22 cellular contexts compared by ENCODE assay signal in the genomic region with DNA sequence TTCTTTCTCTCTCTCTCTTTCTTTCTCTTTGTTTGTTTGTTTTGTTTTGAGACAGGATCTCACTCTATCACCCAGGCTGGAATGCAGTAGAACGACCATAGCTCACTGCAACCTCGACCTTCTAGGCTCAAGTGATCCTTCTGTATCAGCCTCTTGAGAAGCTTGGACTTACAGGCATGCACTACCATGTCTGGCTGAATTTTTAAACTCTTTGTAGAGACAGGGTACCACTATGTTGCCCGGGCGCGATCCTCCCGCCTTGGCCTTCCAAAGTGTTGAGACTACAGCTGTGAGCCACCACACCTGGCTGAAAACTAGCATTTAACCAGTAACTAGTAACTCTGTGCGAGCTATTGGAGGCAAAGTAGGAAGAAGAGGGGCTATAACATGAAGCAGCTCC.
DNase-seq lines count a peak whose midpoint lies in the region; ATAC-seq, FAIRE-seq and TF ChIP-seq lines count a peak whose summit lies in the region.
"Had no signal": no experiment of that assay in that cellular context is flagged by ENCODE, and none has a peak within 500 bp of the region (broad histone marks: within the 10 kb centered on the region; RNA-seq: fewer than 3 reads in every experiment).

No MANE protein-coding gene starts in this region.

- H2BK12ac ChIP-seq in H1 (ENCODE audit: low read depth, low read length), result no peak overlapping the region; the same call in 1 of the 2 replicates

- no peak for TF ChIP-seq EP300 in H1 (IDR thresholded peaks at IDR 0.05; ENCODE audit: borderline replicate concordance in 1 of 2, low read depth in 2 of 2, low read length in 2 of 2)

- POLR2A ChIA-PET in H1 (lab: Charles Lee; ENCODE audit: partially characterized antibody), result no interaction called here

- peak overlapping the region; percentile 56 for H3K4me2 ChIP-seq in OCI-LY3 (ENCODE audit: low read length)
- H3K4me2 ChIP-seq in H1 (ENCODE audit: insufficient read depth in 1 of 2, low read depth in 2 of 2, low read length in 2 of 2), result no peak overlapping the region

- H2AFZ ChIP-seq in OCI-LY3 (ENCODE audit: low read depth, low read length) (no peak overlapping the region), H1 (ENCODE audit: low read length) (no peak overlapping the region)

- H2BK20ac ChIP-seq in H1 (ENCODE audit: low read length), result no peak overlapping the region

- ATAC-seq in heart left ventricle (peak in 3 of 4 donors; percentile 3 to 14 (median 9)), left cardiac atrium (no peak), HG03280 (IDR thresholded peaks at IDR 0.05; ENCODE audit: unreplicated experiment) (no peak), foreskin keratinocyte (no peak)
- ATAC-seq: GM12878, HepG2 had no signal

- H2BK120ac ChIP-seq in H1 (replicated peaks; ENCODE audit: low read depth, low read length), result no peak overlapping the region

- no peak overlapping the region for H3K9ac ChIP-seq in OCI-LY3 (ENCODE audit: low read length)
- H3K9ac ChIP-seq in H1 (replicated peaks in 1 of 4; ENCODE audit: extremely low read depth in 1 of 4, low read depth in 3 of 4, low read length in 3 of 4), result no peak overlapping the region

- no peak for TF ChIP-seq RAD21 in H1 (IDR thresholded peaks at IDR 0.05 in 1 of 2, conservative IDR thresholded peaks at IDR 0.05 in 1 of 2; ENCODE audit: low read depth in 2 of 2, low read length in 2 of 2)

- H3K79me1 ChIP-seq in H1 (ENCODE audit: low read depth, low read length), result no peaks in the 10 kb centered on the region

- WGBS in heart left ventricle, 4 donors, result 44 to 60% (median 55%) methylated on average over 7 of the region's 7 CpGs
- WGBS in H1 (ENCODE audit: extremely low coverage in 1 of 2, insufficient coverage in 1 of 2, insufficient read length in 1 of 2, insufficient replicate concordance in 2 of 2, low coverage in 1 of 2, low lambda C conversion rate in 2 of 2, missing lambda C conversion rate in 1 of 2), 2 experiments, result 77% methylated on average over 6 of the region's 7 CpGs; no CpG with 5 or more reads in 1 of the 2 experiments

- no peak overlapping the region for H3K56ac ChIP-seq in H1 (replicated peaks; ENCODE audit: insufficient read length, low read depth, low read length)

- no peak overlapping the region for H3K18ac ChIP-seq in H1 (ENCODE audit: extremely low read depth, low read length)

- H3K23ac ChIP-seq in H1 (ENCODE audit: insufficient read length), result no peak overlapping the region

- H4K8ac ChIP-seq in H1 (ENCODE audit: extremely low read depth, insufficient read depth, low read length), result no peak overlapping the region

- peak overlapping the region; percentile 7; the same call in 1 of the 2 replicates for H2BK5ac ChIP-seq in H1 (ENCODE audit: low read depth, low read length)

- H3K4me3 ChIP-seq in heart left ventricle (no peak overlapping the region), OCI-LY3 (ENCODE audit: low read length) (peak overlapping the region; percentile 14; the same call in 1 of the 2 replicates), H1 (ENCODE audit: extremely low read depth in 1 of 4, insufficient read depth in 2 of 4, low read depth in 3 of 4, low read length in 4 of 4) (no peak overlapping the region)
- H3K4me3 ChIP-seq: GM12878 had no signal

- H2BK15ac ChIP-seq in H1 (ENCODE audit: low read length), result no peak overlapping the region

- H3K27me3 ChIP-seq in heart left ventricle, result no peaks in the 10 kb centered on the region
- H3K27me3 ChIP-seq in OCI-LY3 (ENCODE audit: low read depth, low read length), result peaks cover 46% of the 10 kb centered on the region
- H3K27me3 ChIP-seq in H1 (replicated peaks in 1 of 4; ENCODE audit: control insufficient read depth in 3 of 4, extremely low read depth in 1 of 4, insufficient read depth in 3 of 4, low read length in 3 of 4), result no peaks in the 10 kb centered on the region
- H3K27me3 ChIP-seq in foreskin keratinocyte, result no peaks in the 10 kb centered on the region
- H3K27me3 ChIP-seq: BE2C had no signal

- H3K27ac ChIP-seq in heart left ventricle (no peak overlapping the region), OCI-LY3 (ENCODE audit: low read length) (no peak overlapping the region), H1 (ENCODE audit: low read depth, low read length) (no peak overlapping the region), foreskin keratinocyte (no peak overlapping the region)

- CTCF ChIA-PET in H1 (lab: Charles Lee; ENCODE audit: partially characterized antibody), result interaction anchor here (0.7 kb wide), 1 partner anchor 234 kb away, joined by 3 read pairs; no protein-coding TSS in a partner anchor

- no peaks in the 10 kb centered on the region for H3K79me2 ChIP-seq in OCI-LY3 (ENCODE audit: low read length)
- no peaks in the 10 kb centered on the region for H3K79me2 ChIP-seq in H1 (ENCODE audit: control insufficient read depth in 1 of 2, insufficient read depth in 2 of 2, low read length in 2 of 2)

- peaks cover 0 to 45% (median 6%) of the 10 kb centered on the region in 9 donors for H3K36me3 ChIP-seq in heart left ventricle
- H3K36me3 ChIP-seq in OCI-LY3 (replicated peaks; ENCODE audit: low read depth, low read length), result no peaks in the 10 kb centered on the region
- H3K36me3 ChIP-seq in H1 (ENCODE audit: control insufficient read depth in 2 of 4, insufficient read depth in 4 of 4, low read length in 3 of 4), result no peaks in the 10 kb centered on the region
- H3K36me3 ChIP-seq: BE2C had no signal

- H2AK5ac ChIP-seq in H1 (ENCODE audit: low read depth, low read length), result no peak overlapping the region

- no peak overlapping the region for H4K91ac ChIP-seq in H1 (replicated peaks; ENCODE audit: insufficient read length, low read length)

- no peak for FAIRE-seq in H1 (lab: Jason Lieb, UNC)
- FAIRE-seq: A204.1, GM12878, GM19239, H54, HepG2 had no signal

- H3K4me1 ChIP-seq in heart left ventricle (peaks cover 0 to 17% (median 4%) of the 10 kb centered on the region in 12 donors), OCI-LY3 (ENCODE audit: low read length) (peaks cover 17% of the 10 kb centered on the region), H1 (replicated peaks in 1 of 4; ENCODE audit: control insufficient read depth in 3 of 4, insufficient read depth in 4 of 4, low read length in 3 of 4) (no peaks in the 10 kb centered on the region), foreskin keratinocyte (no peaks in the 10 kb centered on the region)
- H3K4me1 ChIP-seq: BE2C had no signal

- intact Hi-C loops in heart left ventricle (cut with DNase I), result loop anchor here in 2 of 10 donors (10.0 kb wide), 2 partner anchors 960 to 1460 kb away; a partner anchor contains a TSS
- intact Hi-C loops in left cardiac atrium (cut with DNase I), result no loop called here

- no peak for TF ChIP-seq CTCF in heart left ventricle (IDR thresholded peaks at IDR 0.05)
- TF ChIP-seq CTCF in OCI-LY3 (IDR thresholded peaks at IDR 0.05; ENCODE audit: low read depth, low read length), result no peak
- no peak for TF ChIP-seq CTCF in H1 (IDR thresholded peaks at IDR 0.05; ENCODE audit: control extremely low read depth in 1 of 3, insufficient read depth in 1 of 3, low read depth in 1 of 3, low read length in 3 of 3)
- TF ChIP-seq CTCF in foreskin keratinocyte (conservative IDR thresholded peaks at IDR 0.05), result no peak

- H3K9me3 ChIP-seq in heart left ventricle (no peaks in the 10 kb centered on the region), OCI-LY3 (ENCODE audit: insufficient read depth, low read length) (no peaks in the 10 kb centered on the region), H1 (ENCODE audit: insufficient read depth in 2 of 2, low read depth in 1 of 2, low read length in 1 of 2) (no peaks in the 10 kb centered on the region)
- H3K9me3 ChIP-seq: BE2C had no signal

- 0 out of 2 replicates have a peak, but pooled peaks cover 3% of the 10 kb centered on the region for H4K20me1 ChIP-seq in OCI-LY3 (ENCODE audit: insufficient read depth, low read length)
- H4K20me1 ChIP-seq in H1 (replicated peaks in 1 of 2; ENCODE audit: control insufficient read depth in 1 of 2, insufficient read depth in 2 of 2, low read length in 2 of 2), result no peaks in the 10 kb centered on the region

- H3K4ac ChIP-seq in H1 (replicated peaks; ENCODE audit: insufficient read length, low read depth, low read length), result no peak overlapping the region

- H3K23me2 ChIP-seq in H1 (ENCODE audit: low read depth, low read length), result no peaks in the 10 kb centered on the region

- no peak for DNase-seq in heart left ventricle
- DNase-seq in left cardiac atrium, result no peak
- no peak for DNase-seq in H1 (ENCODE audit: low read depth in 1 of 2, low spot score in 2 of 2)
- DNase-seq in foreskin keratinocyte, result no peak
- DNase-seq: ACHN; BE2C; C1 segment of cervical spinal cord; CD4-positive, CD25-positive, alpha-beta regulatory T cell; CD8-positive, alpha-beta memory T cell; COR-L47; DMS 273 treated with DMSO at 0.1 percent for 48 hours; DMS53; DND-41; EL; HCEC 1CT had no signal

- no peak overlapping the region for H4K5ac ChIP-seq in H1 (ENCODE audit: insufficient read length, low read depth, low read length)

- no peak overlapping the region for H3K14ac ChIP-seq in H1 (ENCODE audit: insufficient read length)

- no peak for TF ChIP-seq POLR2A in heart left ventricle (IDR thresholded peaks at IDR 0.05)
- TF ChIP-seq POLR2A in H1 (IDR thresholded peaks at IDR 0.05; ENCODE audit: control extremely low read depth in 1 of 2, low read depth in 2 of 2, low read length in 2 of 2), result no peak

TF ChIP-seq in H1, 55 proteins besides CTCF, POLR2A, EP300 and RAD21:
- TF ChIP-seq SUZ12 (IDR thresholded peaks at IDR 0.05; ENCODE audit: low read length) (no peak), POLR2AphosphoS5 (IDR thresholded peaks at IDR 0.05; ENCODE audit: low read depth, low read length) (no peak), SP2 (IDR thresholded peaks at IDR 0.05; ENCODE audit: low read length) (no peak), RXRA (IDR thresholded peaks at IDR 0.05; ENCODE audit: insufficient read depth, low read depth, low read length) (no peak), RBBP5 (IDR thresholded peaks at IDR 0.05; ENCODE audit: borderline replicate concordance, low read depth, low read length) (no peak), SIX5 (IDR thresholded peaks at IDR 0.05; ENCODE audit: low read depth, low read length) (no peak)
- TF ChIP-seq, protein P1, sequence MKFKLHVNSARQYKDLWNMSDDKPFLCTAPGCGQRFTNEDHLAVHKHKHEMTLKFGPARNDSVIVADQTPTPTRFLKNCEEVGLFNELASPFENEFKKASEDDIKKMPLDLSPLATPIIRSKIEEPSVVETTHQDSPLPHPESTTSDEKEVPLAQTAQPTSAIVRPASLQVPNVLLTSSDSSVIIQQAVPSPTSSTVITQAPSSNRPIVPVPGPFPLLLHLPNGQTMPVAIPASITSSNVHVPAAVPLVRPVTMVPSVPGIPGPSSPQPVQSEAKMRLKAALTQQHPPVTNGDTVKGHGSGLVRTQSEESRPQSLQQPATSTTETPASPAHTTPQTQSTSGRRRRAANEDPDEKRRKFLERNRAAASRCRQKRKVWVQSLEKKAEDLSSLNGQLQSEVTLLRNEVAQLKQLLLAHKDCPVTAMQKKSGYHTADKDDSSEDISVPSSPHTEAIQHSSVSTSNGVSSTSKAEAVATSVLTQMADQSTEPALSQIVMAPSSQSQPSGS (IDR thresholded peaks at IDR 0.05; ENCODE audit: low read length), result no peak

Comparison
In these comparisons a context has a peak if more than half of its experiments do, and no peak if none do; other contexts are left out.
1. ATAC-seq: peak in heart left ventricle (3 of 4); none in left cardiac atrium (0 of 2), HG03280 (single experiment) and foreskin keratinocyte (single experiment).